ENCODE assay signal across 1 cellular context in the genomic region with DNA sequence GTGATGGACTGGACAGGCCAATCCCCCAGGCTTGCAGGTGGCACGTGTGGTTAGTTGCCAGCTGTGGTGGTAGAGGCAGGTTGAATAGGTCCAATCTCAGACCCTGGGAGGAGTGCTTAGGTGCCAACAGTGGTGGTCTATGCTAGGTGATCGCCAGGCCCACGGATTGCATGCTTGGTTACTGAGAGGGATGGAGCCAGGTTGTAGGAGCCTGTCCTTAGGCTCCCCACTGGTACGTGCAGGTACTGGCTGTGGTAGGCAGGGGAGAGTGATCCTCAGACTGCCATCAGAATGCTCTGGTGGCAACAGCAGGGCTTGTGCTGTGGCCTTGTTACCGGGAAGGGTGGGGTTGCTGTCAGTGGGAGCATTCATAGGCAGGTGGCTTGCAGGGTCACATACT.
TF ChIP-seq lines count a peak whose summit lies in the region.

No MANE protein-coding gene starts in this region.

TF ChIP-seq in WTC11, 78 proteins besides CTCF, POLR2A, EP300 and RAD21 (continued from another document):
- TF ChIP-seq, protein P1, sequence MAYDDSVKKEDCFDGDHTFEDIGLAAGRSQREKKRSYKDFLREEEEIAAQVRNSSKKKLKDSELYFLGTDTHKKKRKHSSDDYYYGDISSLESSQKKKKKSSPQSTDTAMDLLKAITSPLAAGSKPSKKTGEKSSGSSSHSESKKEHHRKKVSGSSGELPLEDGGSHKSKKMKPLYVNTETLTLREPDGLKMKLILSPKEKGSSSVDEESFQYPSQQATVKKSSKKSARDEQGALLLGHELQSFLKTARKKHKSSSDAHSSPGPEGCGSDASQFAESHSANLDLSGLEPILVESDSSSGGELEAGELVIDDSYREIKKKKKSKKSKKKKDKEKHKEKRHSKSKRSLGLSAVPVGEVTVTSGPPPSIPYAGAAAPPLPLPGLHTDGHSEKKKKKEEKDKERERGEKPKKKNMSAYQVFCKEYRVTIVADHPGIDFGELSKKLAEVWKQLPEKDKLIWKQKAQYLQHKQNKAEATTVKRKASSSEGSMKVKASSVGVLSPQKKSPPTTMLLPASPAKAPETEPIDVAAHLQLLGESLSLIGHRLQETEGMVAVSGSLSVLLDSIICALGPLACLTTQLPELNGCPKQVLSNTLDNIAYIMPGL (CRISPR knock-in tag; IDR thresholded peaks at IDR 0.05), result no peak
- TF ChIP-seq ZNF121 (CRISPR knock-in tag; IDR thresholded peaks at IDR 0.05) (no peak), PREB (CRISPR knock-in tag; IDR thresholded peaks at IDR 0.05; ENCODE audit: borderline replicate concordance) (no peak), ATF6 (CRISPR knock-in tag; IDR thresholded peaks at IDR 0.05) (no peak), NFYB (CRISPR knock-in tag; conservative IDR thresholded peaks at IDR 0.05; ENCODE audit: low read depth) (no peak)
